ENCODE assay signal across 8 cellular contexts in genomic region chr2:86193901-86194567, GRCh38. TPM values are rescaled to one million over a fixed set of nuclear protein-coding genes. Genes with fewer than 3 reads are reported as not detected.
DNase-seq lines count a peak whose midpoint lies in the region; ATAC-seq, FAIRE-seq and TF ChIP-seq lines count a peak whose summit lies in the region.

No MANE protein-coding gene starts in this region.

- intact Hi-C loops in right cardiac atrium (cut with DNase I), result loop anchor here in 1 of 4 donors (10.0 kb wide), 1 partner anchor 251 kb away; the partner anchor contains the start of gene KDM3A

- peak overlapping the region; percentile 89 for H3K27ac Mint-ChIP-seq in T-helper 2 cell treated with Interferon-gamma antibody and Interleukin-4, amounts not matched to agents 5 μg/mL and 100 μg/mL, for 36 hours
- H3K27ac Mint-ChIP-seq in stimulated activated memory B cell treated with anti-CD40 and anti-IgM and Interleukin-4, amounts not matched to agents 10 μg/mL and 1 μg/mL and 100 μg/mL, for 72 hours, result peak overlapping the region; percentile 96

- FAIRE-seq in GM12892 (lab: Jason Lieb, UNC), result no peak

- peaks cover 41% of the 10 kb centered on the region for H3K4me1 Mint-ChIP-seq in T-helper 2 cell treated with Interferon-gamma antibody and Interleukin-4, amounts not matched to agents 5 μg/mL and 100 μg/mL, for 36 hours (ENCODE audit: low read depth)
- peaks cover 44% of the 10 kb centered on the region for H3K4me1 Mint-ChIP-seq in stimulated activated memory B cell treated with anti-CD40 and anti-IgM and Interleukin-4, amounts not matched to agents 10 μg/mL and 1 μg/mL and 100 μg/mL, for 72 hours

- H3K4me3 Mint-ChIP-seq in T-helper 2 cell treated with Interferon-gamma antibody and Interleukin-4, amounts not matched to agents 5 μg/mL and 100 μg/mL, for 36 hours, result peak overlapping the region; percentile 93
- peak overlapping the region; percentile 90 for H3K4me3 Mint-ChIP-seq in stimulated activated memory B cell treated with anti-CD40 and anti-IgM and Interleukin-4, amounts not matched to agents 10 μg/mL and 1 μg/mL and 100 μg/mL, for 72 hours

- no peaks in the 10 kb centered on the region for H3K9me3 ChIP-seq in right cardiac atrium (ENCODE audit: control insufficient read depth, low read length)

- no peak for TF ChIP-seq POLR2A in GM12892 (IDR thresholded peaks at IDR 0.05; ENCODE audit: low read depth, low read length)

- no peaks in the 10 kb centered on the region for H3K27me3 ChIP-seq in right cardiac atrium (ENCODE audit: control insufficient read depth, insufficient read depth)

- DNase-seq in SIG-M5 treated with dmso at 0.1 percent for 504 hours (lab: John Stamatoyannopoulos, UW; ENCODE audit: unreplicated experiment), result peak; percentile 63
- DNase-seq in SIG-M5 (lab: John Stamatoyannopoulos, UW), result no peak
- DNase-seq in T-helper 2 cell treated with Interferon-gamma antibody and Interleukin-4, amounts not matched to agents 5 μg/mL and 100 μg/mL, for 36 hours (ENCODE audit: low spot score), result no peak
- DNase-seq in right cardiac atrium, result no peak
- DNase-seq in GM12892 (ENCODE audit: insufficient read length), result no peak
- no peak for DNase-seq in NCI-H2107 (lab: John Stamatoyannopoulos, UW)
- DNase-seq in SK-N-DZ (ENCODE audit: low spot score), result no peak

- no peaks in the 10 kb centered on the region for H3K9me3 Mint-ChIP-seq in T-helper 2 cell treated with Interferon-gamma antibody and Interleukin-4, amounts not matched to agents 5 μg/mL and 100 μg/mL, for 36 hours
- no peaks in the 10 kb centered on the region for H3K9me3 Mint-ChIP-seq in stimulated activated memory B cell treated with anti-CD40 and anti-IgM and Interleukin-4, amounts not matched to agents 10 μg/mL and 1 μg/mL and 100 μg/mL, for 72 hours

- peak overlapping the region; percentile 76 for H3K4me3 ChIP-seq in right cardiac atrium (ENCODE audit: low read length)

- peaks cover 37% of the 10 kb centered on the region for H3K36me3 Mint-ChIP-seq in T-helper 2 cell treated with Interferon-gamma antibody and Interleukin-4, amounts not matched to agents 5 μg/mL and 100 μg/mL, for 36 hours (ENCODE audit: low read depth)
- H3K36me3 Mint-ChIP-seq in stimulated activated memory B cell treated with anti-CD40 and anti-IgM and Interleukin-4, amounts not matched to agents 10 μg/mL and 1 μg/mL and 100 μg/mL, for 72 hours, result peaks cover 22% of the 10 kb centered on the region

- H3K27me3 Mint-ChIP-seq in T-helper 2 cell treated with Interferon-gamma antibody and Interleukin-4, amounts not matched to agents 5 μg/mL and 100 μg/mL, for 36 hours (ENCODE audit: low read depth), result no peaks in the 10 kb centered on the region
- H3K27me3 Mint-ChIP-seq in stimulated activated memory B cell treated with anti-CD40 and anti-IgM and Interleukin-4, amounts not matched to agents 10 μg/mL and 1 μg/mL and 100 μg/mL, for 72 hours, result no peaks in the 10 kb centered on the region

- WGBS in right cardiac atrium, result 80% methylated on average over 7 of the region's 7 CpGs

- no peak for ATAC-seq in right cardiac atrium
- ATAC-seq in stimulated activated memory B cell treated with anti-CD40 and anti-IgM and Interleukin-4, amounts not matched to agents 10 μg/mL and 1 μg/mL and 100 μg/mL, for 72 hours, result no peak

- H3K27ac ChIP-seq in right cardiac atrium (ENCODE audit: low read length), result peak overlapping the region; percentile 77

- peaks cover 8% of the 10 kb centered on the region for H3K4me1 ChIP-seq in right cardiac atrium (ENCODE audit: control insufficient read depth, insufficient read depth, low read length)

RNA-seq across cellular contexts. Expression of gene IMMT, which starts 1.2 kb away (rescaled TPM):
- 100 to 1,000 TPM; 188 to 204 (median 201) TPM for total RNA-seq in right cardiac atrium
- 132 TPM for polyA plus RNA-seq in right cardiac atrium
- polyA plus RNA-seq in GM12892 (2012; ENCODE audit: missing spikeins), result 88.2 TPM
- 78.9 and 89.0 TPM in 2 replicates for polyA plus RNA-seq in SK-N-DZ (2014; cell fraction: cytosol; rRNA removed)
- polyA plus RNA-seq in SK-N-DZ (2014; cell fraction: nucleus; rRNA removed), result 61.3 and 86.7 TPM in 2 replicates

RNA-seq across cellular contexts. Expression of gene MRPL35, which starts 5.2 kb away (rescaled TPM):
- total RNA-seq in right cardiac atrium, result 10 to 100 TPM; 53.7 to 78.6 (median 63.5) TPM
- 48.5 TPM for polyA plus RNA-seq in right cardiac atrium
- 86.3 TPM for polyA plus RNA-seq in GM12892 (2012; ENCODE audit: missing spikeins)
- polyA plus RNA-seq in SK-N-DZ (2014; cell fraction: cytosol; rRNA removed), result 29.0 and 32.8 TPM in 2 replicates
- 25.1 and 30.4 TPM in 2 replicates for polyA plus RNA-seq in SK-N-DZ (2014; cell fraction: nucleus; rRNA removed)
